In genomic region chr20:25226433-25227316, GRCh38 we compare ENCODE assay signal across 9 cellular contexts. TPM values are rescaled to one million over a fixed set of nuclear protein-coding genes. Genes with fewer than 3 reads are reported as not detected.
A peak's percentile ranks its signal among the peaks of the same experiment; 100 is the strongest.
DNase-seq lines count a peak whose midpoint lies in the region; ATAC-seq and TF ChIP-seq lines count a peak whose summit lies in the region.
"Had no signal": no experiment of that assay in that cellular context is flagged by ENCODE, and none has a peak within 500 bp of the region (broad histone marks: within the 10 kb centered on the region; RNA-seq: fewer than 3 reads in every experiment).

No MANE protein-coding gene starts in this region.

- peak overlapping the region; percentile 88 for H3K27ac ChIP-seq in VCaP
- peak overlapping the region; percentile 83 to 96 for H3K27ac ChIP-seq in right atrium auricular region
- peak overlapping the region; percentile 58 for H3K27ac ChIP-seq in skeletal muscle tissue (ENCODE audit: low read depth, low read length)

- H3K27me3 ChIP-seq in H7 (ENCODE audit: control insufficient read depth, insufficient read depth, low read length) (no peaks in the 10 kb centered on the region), right atrium auricular region (no peaks in the 10 kb centered on the region), skeletal muscle tissue (ENCODE audit: control insufficient read depth in 3 of 3, insufficient read depth in 3 of 3, low read length in 3 of 3) (no peaks in the 10 kb centered on the region)

- H3K36me3 ChIP-seq in H7 (replicated peaks; ENCODE audit: control insufficient read depth, insufficient read depth, low read length) (no peaks in the 10 kb centered on the region; the same call in none of the 2 replicates), right atrium auricular region (peaks cover 30% of the 10 kb centered on the region), skeletal muscle tissue (ENCODE audit: control insufficient read depth in 3 of 3, insufficient read depth in 3 of 3, low read length in 3 of 3) (peaks cover 12 to 20% (median 20%) of the 10 kb centered on the region in 3 donors)

- ATAC-seq in GM19328 (IDR thresholded peaks at IDR 0.05; ENCODE audit: unreplicated experiment), result no peak
- ATAC-seq in GM21825 (IDR thresholded peaks at IDR 0.05; ENCODE audit: unreplicated experiment), result no peak

- TF ChIP-seq CTCF in VCaP (conservative IDR thresholded peaks at IDR 0.05) (no peak), right atrium auricular region (IDR thresholded peaks at IDR 0.05) (no peak)

- H3K9me3 ChIP-seq in right atrium auricular region (no peaks in the 10 kb centered on the region), skeletal muscle tissue (ENCODE audit: control insufficient read depth in 3 of 3, low read length in 3 of 3) (no peaks in the 10 kb centered on the region)

- H3K4me1 ChIP-seq in right atrium auricular region (peaks cover 2 to 76% of the 10 kb centered on the region in 2 donors), skeletal muscle tissue (ENCODE audit: control insufficient read depth in 3 of 3, insufficient read depth in 3 of 3, low read length in 3 of 3) (peaks cover 18 to 33% (median 19%) of the 10 kb centered on the region in 3 donors)

- DNase-seq in H7, result peak; percentile 43
- DNase-seq in right atrium auricular region (ENCODE audit: low spot score), result peak; percentile 81
- DNase-seq in activated gamma-delta T cell (lab: John Stamatoyannopoulos, UW), result no peak
- DNase-seq in SW480 (ENCODE audit: low spot score), result no peak
- DNase-seq: NCI-H1436 had no signal

- peak overlapping the region; percentile 3 to 57 (median 38) for H3K9ac ChIP-seq in skeletal muscle tissue (ENCODE audit: low read depth in 1 of 3, low read length in 3 of 3)

- H3K4me3 ChIP-seq in H7 (ENCODE audit: insufficient read depth, low read depth, low read length), result no peak overlapping the region
- no peak overlapping the region for H3K4me3 ChIP-seq in right atrium auricular region
- peak overlapping the region in 1 of 3 donors; percentile 49 for H3K4me3 ChIP-seq in skeletal muscle tissue (ENCODE audit: low read length in 3 of 3)

RNA-seq across cellular contexts. Expression of gene PYGB, which starts 21.2 kb away (rescaled TPM):
- 52.0 and 57.1 TPM in 2 replicates for total RNA-seq in H7 (2014; rRNA removed; shearing (Covaris generic))
- total RNA-seq in right atrium auricular region (100 to 1,000 TPM; 145 to 174 TPM), skeletal muscle tissue (20.9 TPM)

RNA-seq across cellular contexts. Expression of gene ENTPD6, which starts 31.2 kb away (rescaled TPM):
- 45.4 and 51.2 TPM in 2 replicates for total RNA-seq in H7 (2014; rRNA removed; shearing (Covaris generic))
- 100 to 1,000 TPM in 1 of 2 donors, 10 to 100 TPM in 1; 75.9 to 116 TPM for total RNA-seq in right atrium auricular region
- 17.7 TPM for total RNA-seq in skeletal muscle tissue

Comparison
In these comparisons a context has a peak if more than half of its experiments do, and no peak if none do; other contexts are left out.
1. DNase-seq: peak in H7 (single experiment) and right atrium auricular region (single experiment); none in activated gamma-delta T cell (single experiment) and SW480 (single experiment).
2. Peak in every context shown above with its lines, with median percentiles within 50 percentile points of each other: H3K27ac ChIP-seq.